Comparison of ENCODE assay signal across 8 cellular contexts in genomic region chr6:31396422-31397152, GRCh38. TPM values are rescaled to one million over a fixed set of nuclear protein-coding genes. Genes with fewer than 3 reads are reported as not detected.
DNase-seq lines count a peak whose midpoint lies in the region; TF ChIP-seq lines count a peak whose summit lies in the region.

No MANE protein-coding gene starts in this region.

- no peaks in the 10 kb centered on the region for H3K9me3 ChIP-seq in ovary

- peak overlapping the region; percentile 40 for H3K27ac Mint-ChIP-seq in type B pancreatic cell

- 37 to 41% (median 38%) methylated on average over 11 of the region's 11 CpGs for WGBS in ovary, 3 donors

- no peak overlapping the region for H3K27ac ChIP-seq in ovary

- no peaks in the 10 kb centered on the region for H3K9me3 Mint-ChIP-seq in type B pancreatic cell

- no peak for TF ChIP-seq POLR2A in ovary (IDR thresholded peaks at IDR 0.05)

- TF ChIP-seq EP300 in ovary (IDR thresholded peaks at IDR 0.05), result no peak

- H3K36me3 ChIP-seq in ovary, result no peaks in the 10 kb centered on the region

- DNase-seq in GM03348 (ENCODE audit: low spot score) (peak; percentile 70), Kasumi-1 (lab: John Stamatoyannopoulos, UW) (peak; percentile 34 to 45), SK-MEL-5 (ENCODE audit: low read depth, low spot score) (peak; percentile 83), germinal center (ENCODE audit: low spot score) (peak; percentile 74), ovary (peak; percentile 70 to 89 (median 87)), type B pancreatic cell (ENCODE audit: extremely low spot score, unreplicated experiment) (peak; percentile 85), GF-D8 (lab: John Stamatoyannopoulos, UW) (no peak)
- peak; percentile 81 for DNase-seq in activated gamma-delta T cell treated with anti-CD3 and anti-CD28 coated beads, Interleukin-2, amount 50 U/mL, for 16 hours (ENCODE audit: low read depth)

- peak; percentile 74 to 91 (median 77) for TF ChIP-seq CTCF in ovary (IDR thresholded peaks at IDR 0.05)
- TF ChIP-seq CTCF in type B pancreatic cell (conservative IDR thresholded peaks at IDR 0.05), result peak; percentile 85

- H3K4me1 ChIP-seq in ovary (ENCODE audit: insufficient read depth), result peaks cover 2% of the 10 kb centered on the region

- in situ Hi-C loops in SK-MEL-5 (cut with HindIII; ENCODE audit: low pct_unique_long_range_greater_than_20kb, low sequenced_read_pairs), result no loop called here

- peaks cover 4% of the 10 kb centered on the region for H3K36me3 Mint-ChIP-seq in type B pancreatic cell

- peak overlapping the region; percentile 84 for H3K4me3 Mint-ChIP-seq in type B pancreatic cell

- intact Hi-C loops in ovary (cut with DNase I), result loop anchor here (1.0 to 5.0 kb wide), 3 partner anchors 44 to 46 kb away; no protein-coding TSS in a partner anchor

- H3K4me3 ChIP-seq in ovary, result no peak overlapping the region

- H3K27me3 ChIP-seq in ovary, result no peaks in the 10 kb centered on the region

- peaks cover 17% of the 10 kb centered on the region for H3K4me1 Mint-ChIP-seq in type B pancreatic cell (ENCODE audit: unreplicated experiment)

- H3K27me3 Mint-ChIP-seq in type B pancreatic cell, result peaks cover 23% of the 10 kb centered on the region

RNA-seq across cellular contexts. Expression of gene MICA, which starts 6.8 kb away (rescaled TPM):
- 71.5 and 77.4 TPM in 2 replicates for total RNA-seq in SK-MEL-5 (2014; rRNA removed; shearing (Covaris generic))
- 71.3 and 75.1 TPM in 2 replicates for polyA plus RNA-seq in SK-MEL-5 (2015; cell fraction: cytosol; rRNA removed)
- polyA plus RNA-seq in SK-MEL-5 (2015; cell fraction: nucleus; rRNA removed), result 14.5 and 24.1 TPM in 2 replicates
- total RNA-seq in ovary (10 to 100 TPM; 15.8 to 48.9 (median 24.5) TPM), type B pancreatic cell (ENCODE audit: low replicate concordance) (9.0 and 10.7 TPM in 2 replicates)
- polyA plus RNA-seq in ovary, result 10 to 100 TPM; 31.1 to 33.2 TPM

RNA-seq across cellular contexts. Expression of gene HLA-B, which starts 39.6 kb away (rescaled TPM):
- total RNA-seq in SK-MEL-5 (2014; rRNA removed; shearing (Covaris generic)), result 179 and 192 TPM in 2 replicates
- 367 and 388 TPM in 2 replicates for polyA plus RNA-seq in SK-MEL-5 (2015; cell fraction: cytosol; rRNA removed)
- polyA plus RNA-seq in SK-MEL-5 (2015; cell fraction: nucleus; rRNA removed), result 235 and 246 TPM in 2 replicates
- total RNA-seq in ovary, result 100 to 1,000 TPM; 358 to 625 (median 492) TPM
- 1,000 to 10,000 TPM in 1 of 2 donors, 100 to 1,000 TPM in 1; 680 to 2,036 TPM for polyA plus RNA-seq in ovary
- total RNA-seq in type B pancreatic cell (ENCODE audit: low replicate concordance), result 53.9 and 116 TPM in 2 replicates
